In the genomic region with DNA sequence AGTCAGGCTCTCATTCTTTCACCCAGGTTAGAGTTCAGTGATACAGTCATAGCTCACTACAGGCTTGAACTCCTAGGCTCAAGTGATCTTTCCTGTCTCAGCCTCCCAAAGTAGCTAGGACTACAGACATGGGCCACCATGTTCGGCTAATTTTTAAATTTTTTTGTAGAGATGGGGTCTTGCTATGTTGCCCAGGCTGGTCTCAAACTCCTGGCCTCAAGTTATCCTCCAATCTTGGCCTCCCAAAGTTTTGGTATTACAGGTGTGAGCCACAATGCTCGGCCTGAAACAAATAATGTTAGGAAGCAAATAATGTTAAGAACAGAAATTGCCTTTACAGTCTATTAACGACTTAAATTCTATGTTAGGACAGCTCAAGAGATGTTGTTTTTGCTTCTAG, we compare ENCODE assay signal across 2 cellular contexts.
TF ChIP-seq lines count a peak whose summit lies in the region.

No MANE protein-coding gene starts in this region.

TF ChIP-seq in HCT116, 20 proteins besides CTCF, POLR2A, EP300 and RAD21:
- TF ChIP-seq JUND (IDR thresholded peaks at IDR 0.05) (no peak), CBX3 (IDR thresholded peaks at IDR 0.05; ENCODE audit: low read depth) (no peak), EZH2 (IDR thresholded peaks at IDR 0.05) (no peak), EZH2phosphoT487 (IDR thresholded peaks at IDR 0.05; ENCODE audit: borderline replicate concordance) (no peak), YY1 (IDR thresholded peaks at IDR 0.05; ENCODE audit: extremely low read depth, insufficient replicate concordance, low read depth, low read length) (no peak), SIN3A (IDR thresholded peaks at IDR 0.05; ENCODE audit: low read depth) (no peak), EGR1 (IDR thresholded peaks at IDR 0.05; ENCODE audit: low read depth) (no peak), FOSL1 (IDR thresholded peaks at IDR 0.05; ENCODE audit: low read depth) (no peak), ZFX (IDR thresholded peaks at IDR 0.05) (no peak), TCF7L2 (IDR thresholded peaks at IDR 0.05; ENCODE audit: borderline replicate concordance, extremely low read depth, insufficient read depth, insufficient read length) (no peak), ELF1 (IDR thresholded peaks at IDR 0.05; ENCODE audit: borderline replicate concordance, low read depth) (no peak), SRF (IDR thresholded peaks at IDR 0.05; ENCODE audit: low read depth) (no peak), CEBPB (IDR thresholded peaks at IDR 0.05; ENCODE audit: low read depth) (no peak), POLR2AphosphoS5 (IDR thresholded peaks at IDR 0.05; ENCODE audit: low read depth, low read length) (no peak), ZNF274 (IDR thresholded peaks at IDR 0.05; ENCODE audit: low read depth, low read length) (no peak)

TF ChIP-seq in K562, 482 proteins besides CTCF, POLR2A, EP300 and RAD21:
- TF ChIP-seq RBFOX2 (IDR thresholded peaks at IDR 0.05; ENCODE audit: low read depth, low read length) (no peak), KDM1A (IDR thresholded peaks at IDR 0.05) (0 out of 4 replicates have a peak, but pooled peaks of 1 of the 2 experiments have one; percentile 11), STAG1 (CRISPR knock-in tag; IDR thresholded peaks at IDR 0.05; ENCODE audit: borderline replicate concordance) (no peak), HLTF (IDR thresholded peaks at IDR 0.05) (no peak), TBP (optimal IDR thresholded peaks at IDR 0.05; ENCODE audit: low read depth, low read length) (no peak), BCOR (IDR thresholded peaks at IDR 0.05) (peak; percentile 30; the same call in 1 of the 2 replicates), HCFC1 (IDR thresholded peaks at IDR 0.05; ENCODE audit: low read depth, low read length) (no peak), ZNF121 (CRISPR knock-in tag; conservative IDR thresholded peaks at IDR 0.05) (peak; percentile 95)
- TF ChIP-seq, protein P1, sequence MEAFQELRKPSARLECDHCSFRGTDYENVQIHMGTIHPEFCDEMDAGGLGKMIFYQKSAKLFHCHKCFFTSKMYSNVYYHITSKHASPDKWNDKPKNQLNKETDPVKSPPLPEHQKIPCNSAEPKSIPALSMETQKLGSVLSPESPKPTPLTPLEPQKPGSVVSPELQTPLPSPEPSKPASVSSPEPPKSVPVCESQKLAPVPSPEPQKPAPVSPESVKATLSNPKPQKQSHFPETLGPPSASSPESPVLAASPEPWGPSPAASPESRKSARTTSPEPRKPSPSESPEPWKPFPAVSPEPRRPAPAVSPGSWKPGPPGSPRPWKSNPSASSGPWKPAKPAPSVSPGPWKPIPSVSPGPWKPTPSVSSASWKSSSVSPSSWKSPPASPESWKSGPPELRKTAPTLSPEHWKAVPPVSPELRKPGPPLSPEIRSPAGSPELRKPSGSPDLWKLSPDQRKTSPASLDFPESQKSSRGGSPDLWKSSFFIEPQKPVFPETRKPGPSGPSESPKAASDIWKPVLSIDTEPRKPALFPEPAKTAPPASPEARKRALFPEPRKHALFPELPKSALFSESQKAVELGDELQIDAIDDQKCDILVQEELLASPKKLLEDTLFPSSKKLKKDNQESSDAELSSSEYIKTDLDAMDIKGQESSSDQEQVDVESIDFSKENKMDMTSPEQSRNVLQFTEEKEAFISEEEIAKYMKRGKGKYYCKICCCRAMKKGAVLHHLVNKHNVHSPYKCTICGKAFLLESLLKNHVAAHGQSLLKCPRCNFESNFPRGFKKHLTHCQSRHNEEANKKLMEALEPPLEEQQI (IDR thresholded peaks at IDR 0.05): no peak
